1 cellular context compared by ENCODE assay signal in genomic region chr18:60809937-60810336, GRCh38.
TF ChIP-seq lines count a peak whose summit lies in the region.

No MANE protein-coding gene starts in this region.

TF ChIP-seq in HepG2, 621 proteins besides CTCF, POLR2A, EP300 and RAD21 (continued from another document):
- TF ChIP-seq REXO4 (CRISPR knock-in tag; IDR thresholded peaks at IDR 0.05; ENCODE audit: borderline replicate concordance) = no peak
TF ChIP-seq in HepG2: peak in this region for 1.
